ENCODE assay signal across 8 cellular contexts in genomic region chr12:53499261-53500118, GRCh38. TPM values are rescaled to one million over a fixed set of nuclear protein-coding genes. Genes with fewer than 3 reads are reported as not detected.
DNase-seq lines count a peak whose midpoint lies in the region; ATAC-seq lines count a peak whose summit lies in the region.

TSS of gene MAP3K12 (minus strand) at chr12:53499458. CDS start at chr12:53487391, 12,067 bp downstream.

- H3K27ac ChIP-seq in epithelial cell of prostate = peak within 1 kb of the TSS; percentile 93

- H3K27ac Mint-ChIP-seq in activated T-cell treated with anti-CD3 and anti-CD28 coated beads, Interleukin-2, amount 50 U/mL, for 24 hours = peak within 1 kb of the TSS; percentile 99

- H3K4me3 Mint-ChIP-seq in activated T-cell treated with anti-CD3 and anti-CD28 coated beads, Interleukin-2, amount 50 U/mL, for 24 hours = peak within 1 kb of the TSS; percentile 92

- no peaks in the 10 kb centered on the region for H3K27me3 Mint-ChIP-seq in activated T-cell treated with anti-CD3 and anti-CD28 coated beads, Interleukin-2, amount 50 U/mL, for 24 hours

- no peak for ATAC-seq in GM18519 (IDR thresholded peaks at IDR 0.05; ENCODE audit: low FRiP score, unreplicated experiment)

- no peaks in the 10 kb centered on the region for H3K9me3 Mint-ChIP-seq in activated T-cell treated with anti-CD3 and anti-CD28 coated beads, Interleukin-2, amount 50 U/mL, for 24 hours

- DNase-seq in DMS79 treated with DMSO at 0.1 percent for 48 hours (lab: John Stamatoyannopoulos, UW) (peak; percentile 8), DMS79 (lab: John Stamatoyannopoulos, UW) (no peak), NCI-H69 (lab: John Stamatoyannopoulos, UW) (peak; percentile 92), epithelial cell of prostate (ENCODE audit: low read depth, low spot score) (no peak), mucosa of gallbladder (ENCODE audit: low spot score) (peak; percentile 49)
- DNase-seq in activated T-cell treated with anti-CD3 and anti-CD28 coated beads, Interleukin-2, amount 50 U/mL, for 24 hours = peak; percentile 84
- peak; percentile 46 to 50 for DNase-seq in stimulated activated CD8-positive, alpha-beta memory T cell treated with anti-CD3 and anti-CD28 coated beads, Interleukin-7, amount 100 ng/mL, for 48 hours (ENCODE audit: extremely low read depth in 1 of 2, low read depth in 1 of 2)

- peaks cover 49% of the 10 kb centered on the region for H3K4me1 Mint-ChIP-seq in activated T-cell treated with anti-CD3 and anti-CD28 coated beads, Interleukin-2, amount 50 U/mL, for 24 hours (ENCODE audit: low read depth)

- H3K36me3 Mint-ChIP-seq in activated T-cell treated with anti-CD3 and anti-CD28 coated beads, Interleukin-2, amount 50 U/mL, for 24 hours (ENCODE audit: low read depth) = peaks cover 22% of the 10 kb centered on the region

RNA-seq across cellular contexts. Expression of gene MAP3K12, which starts in this region (rescaled TPM):
- total RNA-seq in mucosa of gallbladder = 29.2 TPM

Comparison
In these comparisons a context has a peak if more than half of its experiments do, and no peak if none do; other contexts are left out.
1. DNase-seq: peak in DMS79 treated with DMSO at 0.1 percent for 48 hours (single experiment), NCI-H69 (single experiment), activated T-cell treated with anti-CD3 and anti-CD28 coated beads, Interleukin-2, amount 50 U/mL, for 24 hours (single experiment), mucosa of gallbladder (single experiment) and stimulated activated CD8-positive, alpha-beta memory T cell treated with anti-CD3 and anti-CD28 coated beads, Interleukin-7, amount 100 ng/mL, for 48 hours (2 of 2); none in DMS79 (single experiment) and epithelial cell of prostate (single experiment).